ENCODE assay signal across 12 cellular contexts in genomic region chr11:46055371-46055770, GRCh38.
A peak's percentile ranks its signal among the peaks of the same experiment; 100 is the strongest.
DNase-seq lines count a peak whose midpoint lies in the region; ATAC-seq lines count a peak whose summit lies in the region.
"Had no signal": no experiment of that assay in that cellular context is flagged by ENCODE, and none has a peak within 500 bp of the region (broad histone marks: within the 10 kb centered on the region; RNA-seq: fewer than 3 reads in every experiment).

No MANE protein-coding gene starts in this region.

- H3K23ac ChIP-seq in neuronal stem cell (ENCODE audit: low read depth, low read length, poor library complexity): no peak overlapping the region

- no peaks in the 10 kb centered on the region for H3K79me1 ChIP-seq in neuronal stem cell (ENCODE audit: low read depth, low read length)

- H3K4ac ChIP-seq in neuronal stem cell (ENCODE audit: low read length): no peak overlapping the region

- H3K27me3 ChIP-seq in MG63 (no peaks in the 10 kb centered on the region), neuronal stem cell (ENCODE audit: control insufficient read depth in 3 of 3, insufficient read depth in 3 of 3, low read depth in 1 of 3, low read length in 3 of 3) (no peaks in the 10 kb centered on the region)
- H3K27me3 ChIP-seq: body of pancreas had no signal

- H2AK5ac ChIP-seq in neuronal stem cell (ENCODE audit: low read depth, low read length): no peak overlapping the region

- DNase-seq in ELF-1 (ENCODE audit: low read depth, low spot score): peak; percentile 19
- peak; percentile 5 for DNase-seq in MG63
- DNase-seq in fibroblast of peridontal ligament (ENCODE audit: extremely low read depth): peak; percentile 85
- peak; percentile 11 for DNase-seq in neuronal stem cell (ENCODE audit: low spot score)
- no peak for DNase-seq in DMS53 (lab: John Stamatoyannopoulos, UW)
- no peak for DNase-seq in NCI-H2107 (lab: John Stamatoyannopoulos, UW)
- no peak for DNase-seq in middle frontal gyrus (ENCODE audit: extremely low spot score, low spot score)
- DNase-seq: activated CD4-positive, alpha-beta T cell treated with anti-CD3 and anti-CD28 coated beads, Interleukin-2, amount 10 ng/mL, durations not matched to agents 7 days and 5 days; body of pancreas; NCI-H446 had no signal

- no peak overlapping the region for H3K4me2 ChIP-seq in neuronal stem cell (ENCODE audit: insufficient read depth, low read length, poor library complexity, severe bottlenecking)

- ATAC-seq in GM21737 (IDR thresholded peaks at IDR 0.05; ENCODE audit: unreplicated experiment): no peak
- ATAC-seq: body of pancreas; stimulated activated memory B cell treated with anti-CD40 and anti-IgM and Interleukin-4, amounts not matched to agents 10 μg/mL and 1 μg/mL and 100 μg/mL, for 72 hours had no signal

- H2BK15ac ChIP-seq in neuronal stem cell (ENCODE audit: low read length): no peak overlapping the region

- H3K14ac ChIP-seq in neuronal stem cell (ENCODE audit: low read length): no peak overlapping the region

- H2AFZ ChIP-seq in neuronal stem cell (ENCODE audit: low read length): no peak overlapping the region

- WGBS in neuronal stem cell (ENCODE audit: extremely low coverage in 2 of 2, insufficient read length in 2 of 2, insufficient replicate concordance in 1 of 2), 2 donors: no CpG with 5 or more reads among the region's 1 CpG

- H2BK5ac ChIP-seq in neuronal stem cell (ENCODE audit: low read length): no peak overlapping the region

- no peak overlapping the region for H3K27ac ChIP-seq in neuronal stem cell (replicated peaks; ENCODE audit: low read length)
- H3K27ac ChIP-seq: body of pancreas had no signal

- no peak overlapping the region for H4K91ac ChIP-seq in neuronal stem cell (ENCODE audit: low read depth, low read length, poor library complexity)

- H3K36me3 ChIP-seq in MG63: no peaks in the 10 kb centered on the region; the same call in 1 of the 2 replicates
- peaks cover 0 to 12% of the 10 kb centered on the region in 2 donors for H3K36me3 ChIP-seq in neuronal stem cell (replicated peaks in 1 of 2; ENCODE audit: control insufficient read depth in 2 of 2, insufficient read depth in 2 of 2, low read length in 2 of 2)

- no peak overlapping the region for H3K4me3 ChIP-seq in MG63
- H3K4me3 ChIP-seq in neuronal stem cell (ENCODE audit: low read length in 2 of 2): no peak overlapping the region
- H3K4me3 ChIP-seq: body of pancreas had no signal

- peaks cover 15 to 27% of the 10 kb centered on the region in 2 donors for H3K4me1 ChIP-seq in neuronal stem cell (ENCODE audit: control insufficient read depth in 2 of 2, insufficient read depth in 1 of 2, low read depth in 1 of 2, low read length in 2 of 2)

- H2BK12ac ChIP-seq in neuronal stem cell (ENCODE audit: low read length): no peak overlapping the region

- no peak overlapping the region for H3K9ac ChIP-seq in neuronal stem cell (ENCODE audit: low read depth, low read length, poor library complexity)

- no peak overlapping the region for H2BK120ac ChIP-seq in neuronal stem cell (ENCODE audit: low read depth, low read length)

- H3K9me3 ChIP-seq in MG63: no peaks in the 10 kb centered on the region
- H3K9me3 ChIP-seq in neuronal stem cell (replicated peaks in 1 of 2; ENCODE audit: control insufficient read depth in 2 of 2, insufficient read depth in 1 of 2, low read depth in 1 of 2, low read length in 2 of 2): peaks cover 0 to 2% of the 10 kb centered on the region in 2 donors
- H3K9me3 ChIP-seq: body of pancreas had no signal

- no peak overlapping the region for H4K8ac ChIP-seq in neuronal stem cell (ENCODE audit: low read depth, low read length)

- no peak overlapping the region for H3K18ac ChIP-seq in neuronal stem cell (ENCODE audit: low read length)

Comparison
In these comparisons a context has a peak if more than half of its experiments do, and no peak if none do; other contexts are left out.
1. DNase-seq: peak in ELF-1 (single experiment), MG63 (single experiment), fibroblast of peridontal ligament (single experiment) and neuronal stem cell (single experiment); none in DMS53 (single experiment), NCI-H2107 (single experiment) and middle frontal gyrus (single experiment).